ENCODE assay signal across 26 cellular contexts in the genomic region with DNA sequence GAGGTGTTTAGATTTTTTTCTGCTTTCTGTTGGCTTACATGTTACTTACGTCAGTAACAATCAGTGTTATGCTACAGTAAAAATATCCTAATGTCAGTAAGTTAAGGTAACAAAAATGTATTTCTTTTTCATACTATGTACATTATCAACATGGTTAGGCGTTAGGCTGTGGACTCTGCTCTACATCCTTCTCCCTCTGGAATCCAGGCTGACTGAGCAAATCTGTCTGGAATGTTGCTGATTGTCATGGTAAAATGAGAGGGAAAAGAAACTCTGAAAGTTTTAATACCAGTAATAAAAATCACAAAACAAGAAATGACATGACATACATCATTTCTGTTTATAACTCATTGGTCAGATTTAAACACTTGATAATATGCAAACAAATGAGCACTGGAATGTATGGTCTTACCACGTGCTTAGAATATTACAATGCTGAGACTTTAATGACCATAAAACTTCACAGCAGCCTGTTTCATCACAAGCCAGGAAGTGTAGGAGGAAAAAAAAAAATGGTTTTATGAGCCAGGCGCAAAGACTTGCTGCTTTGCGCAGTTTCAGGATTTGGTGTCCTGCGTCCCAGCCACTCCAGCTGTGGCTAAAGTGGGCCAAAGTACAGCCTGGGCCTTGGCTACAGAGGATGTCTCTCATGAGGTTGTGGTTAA.
DNase-seq lines count a peak whose midpoint lies in the region; ATAC-seq, FAIRE-seq and TF ChIP-seq lines count a peak whose summit lies in the region.
"Had no signal": no experiment of that assay in that cellular context is flagged by ENCODE, and none has a peak within 500 bp of the region (broad histone marks: within the 10 kb centered on the region; RNA-seq: fewer than 3 reads in every experiment).

No MANE protein-coding gene starts in this region.

- H3K4me2 ChIP-seq in GM23338 (no peak overlapping the region), hepatocyte (no peak overlapping the region)
- H3K4me2 ChIP-seq: neural progenitor cell had no signal

- no peaks in the 10 kb centered on the region for H3K9me3 Mint-ChIP-seq in GM23338
- H3K9me3 Mint-ChIP-seq: activated naive CD4-positive, alpha-beta T cell treated with anti-CD3 and anti-CD28 coated beads for 36 hours; effector memory CD8-positive, alpha-beta T cell; neural progenitor cell; stimulated activated naive CD8-positive, alpha-beta T cell treated with anti-CD3 and anti-CD28 coated beads, Interleukin-15, Interleukin-2, amounts not matched to agents 100 ng/mL and 50 ng/mL, for 24 hours had no signal

- no peaks in the 10 kb centered on the region for H3K9me2 ChIP-seq in GM23338 (ENCODE audit: insufficient read depth)
- H3K9me2 ChIP-seq in hepatocyte (replicated peaks; ENCODE audit: insufficient read depth): no peaks in the 10 kb centered on the region

- no peak for TF ChIP-seq CTCF in GM23338 (conservative IDR thresholded peaks at IDR 0.05; ENCODE audit: low read depth in 2 of 2)
- TF ChIP-seq CTCF in hepatocyte (IDR thresholded peaks at IDR 0.05; ENCODE audit: poor library complexity): no peak

- no peaks in the 10 kb centered on the region for H3K36me3 Mint-ChIP-seq in GM23338 (ENCODE audit: low read depth)
- H3K36me3 Mint-ChIP-seq: neural progenitor cell had no signal

- peaks cover 2% of the 10 kb centered on the region for H3K27me3 Mint-ChIP-seq in GM23338 (ENCODE audit: insufficient read depth, low read depth, poor library complexity)
- H3K27me3 Mint-ChIP-seq: effector memory CD8-positive, alpha-beta T cell; stimulated activated naive CD8-positive, alpha-beta T cell treated with anti-CD3 and anti-CD28 coated beads, Interleukin-15, Interleukin-2, amounts not matched to agents 100 ng/mL and 50 ng/mL, for 24 hours had no signal

- no peak overlapping the region for H3K4me3 Mint-ChIP-seq in GM23338
- H3K4me3 Mint-ChIP-seq: activated CD8-positive, alpha-beta T cell treated with anti-CD3 and anti-CD28 coated beads, Interleukin-2, amount 10 ng/mL, durations not matched to agents 7 days and 5 days; activated naive CD4-positive, alpha-beta T cell treated with anti-CD3 and anti-CD28 coated beads for 36 hours; effector memory CD8-positive, alpha-beta T cell; immature natural killer cell; neural progenitor cell; stimulated activated naive CD8-positive, alpha-beta T cell treated with anti-CD3 and anti-CD28 coated beads, Interleukin-15, Interleukin-2, amounts not matched to agents 100 ng/mL and 50 ng/mL, for 24 hours had no signal

- H3K9me3 ChIP-seq in NT2/D1 (ENCODE audit: insufficient read depth, low read length) (no peaks in the 10 kb centered on the region), hepatocyte (ENCODE audit: low read depth) (no peaks in the 10 kb centered on the region)

- H3K9ac ChIP-seq in NT2/D1 (ENCODE audit: insufficient read length, low read depth): no peak overlapping the region
- H3K9ac ChIP-seq: neural progenitor cell had no signal

- H3K4me1 ChIP-seq in GM23338 (ENCODE audit: insufficient read depth) (no peaks in the 10 kb centered on the region), NT2/D1 (ENCODE audit: insufficient read depth, insufficient read length) (no peaks in the 10 kb centered on the region), hepatocyte (ENCODE audit: insufficient read depth) (no peaks in the 10 kb centered on the region)
- H3K4me1 ChIP-seq: neural progenitor cell had no signal

- H3K36me3 ChIP-seq in GM23338 (ENCODE audit: insufficient read depth) (no peaks in the 10 kb centered on the region), NT2/D1 (ENCODE audit: insufficient read depth, insufficient read length, low read length) (no peaks in the 10 kb centered on the region), hepatocyte (replicated peaks; ENCODE audit: insufficient read depth, low read depth) (no peaks in the 10 kb centered on the region)
- H3K36me3 ChIP-seq: neural progenitor cell had no signal

- ATAC-seq in GM23338: no peak; the same call in 2 of the 3 replicates
- ATAC-seq: activated CD4-positive, CD25-positive, alpha-beta regulatory T cell treated with anti-CD3 and anti-CD28 coated beads, Interleukin-2, amount 50 U/mL, for 24 hours; activated CD8-positive, alpha-beta T cell treated with anti-CD3 and anti-CD28 coated beads, Interleukin-2, amount 10 ng/mL, durations not matched to agents 7 days and 5 days; effector memory CD8-positive, alpha-beta T cell had no signal

- no peaks in the 10 kb centered on the region for H4K20me1 ChIP-seq in GM23338 (replicated peaks; ENCODE audit: insufficient read depth)
- H4K20me1 ChIP-seq in hepatocyte (ENCODE audit: insufficient read depth, poor library complexity, severe bottlenecking): no peaks in the 10 kb centered on the region

- H2AFZ ChIP-seq in GM23338 (no peak overlapping the region), hepatocyte (no peak overlapping the region)
- H2AFZ ChIP-seq: neural progenitor cell had no signal

- H3K27me3 ChIP-seq in GM23338 (ENCODE audit: insufficient read depth) (no peaks in the 10 kb centered on the region), NT2/D1 (ENCODE audit: insufficient read depth, insufficient read length) (no peaks in the 10 kb centered on the region), hepatocyte (no peaks in the 10 kb centered on the region)
- H3K27me3 ChIP-seq: neural progenitor cell had no signal

- H3K4me3 ChIP-seq in GM23338: no peak overlapping the region
- no peak overlapping the region for H3K4me3 ChIP-seq in NT2/D1 (ENCODE audit: insufficient read length, low read depth)
- H3K4me3 ChIP-seq in hepatocyte: no peak overlapping the region
- H3K4me3 ChIP-seq: neural progenitor cell had no signal

- peaks cover 4% of the 10 kb centered on the region; the same call in 1 of the 3 replicates for H3K4me1 Mint-ChIP-seq in GM23338
- H3K4me1 Mint-ChIP-seq: immature natural killer cell, neural progenitor cell had no signal

- DNase-seq in GM23338 (ENCODE audit: low spot score): peak; percentile 33
- peak; percentile 9 for DNase-seq in NT2/D1 (ENCODE audit: low read depth, low spot score)
- peak; percentile 32 for DNase-seq in hepatocyte (ENCODE audit: low spot score)
- DNase-seq in urothelium cell line (ENCODE audit: low spot score): peak; percentile 15
- no peak for DNase-seq in NCI-H1417 treated with DMSO at 0.1 percent for 48 hours (lab: John Stamatoyannopoulos, UW)
- no peak for DNase-seq in NCI-H2171 treated with DMSO at 0.1 percent for 48 hours (lab: John Stamatoyannopoulos, UW)
- no peak for DNase-seq in NCI-H345 treated with DMSO at 0.1 percent for 48 hours (lab: John Stamatoyannopoulos, UW; ENCODE audit: unreplicated experiment)
- DNase-seq: activated CD8-positive, alpha-beta T cell treated with anti-CD3 and anti-CD28 coated beads, Interleukin-2, amount 10 ng/mL, durations not matched to agents 7 days and 5 days; activated naive CD4-positive, alpha-beta T cell treated with anti-CD3 and anti-CD28 coated beads for 36 hours; activated T-cell treated with anti-CD3 and anti-CD28 coated beads, Interleukin-2, amount 50 U/mL, for 1 hour; AML-193; aorta; cerebellar nuclear complex; COR-L47; effector memory CD8-positive, alpha-beta T cell; glutamatergic neuron; immature natural killer cell; NCI-H1092; NCI-H2081 treated with DMSO at 0.1 percent for 48 hours; NCI-H510A treated with DMSO at 0.1 percent for 48 hours; small intestine; stimulated activated CD4-positive, alpha-beta T cell treated with anti-CD3 and anti-CD28 coated beads, Interleukin-2, amount 100 ng/mL, for 48 hours; T-helper 9 cell had no signal

- WGBS in hepatocyte (ENCODE audit: low lambda C conversion rate, missing lambda C conversion rate): 71% methylated on average over 6 of the region's 6 CpGs

- H3K27ac ChIP-seq in GM23338 (ENCODE audit: low read depth): no peak overlapping the region
- H3K27ac ChIP-seq in hepatocyte: peak overlapping the region; percentile 76
- H3K27ac ChIP-seq: neural progenitor cell had no signal

- H3K27ac Mint-ChIP-seq in GM23338: peak overlapping the region; percentile 38; the same call in 1 of the 2 replicates
- H3K27ac Mint-ChIP-seq: activated CD8-positive, alpha-beta T cell treated with anti-CD3 and anti-CD28 coated beads, Interleukin-2, amount 10 ng/mL, durations not matched to agents 7 days and 5 days; activated naive CD4-positive, alpha-beta T cell treated with anti-CD3 and anti-CD28 coated beads for 36 hours; effector memory CD8-positive, alpha-beta T cell; immature natural killer cell; neural progenitor cell; stimulated activated naive CD8-positive, alpha-beta T cell treated with anti-CD3 and anti-CD28 coated beads, Interleukin-15, Interleukin-2, amounts not matched to agents 100 ng/mL and 50 ng/mL, for 24 hours had no signal

- no peaks in the 10 kb centered on the region for H3F3A ChIP-seq in GM23338 (replicated peaks; ENCODE audit: low read depth)

- FAIRE-seq in urothelium cell line (lab: Jason Lieb, UNC): no peak
- FAIRE-seq: small intestine had no signal

- H3K79me2 ChIP-seq in GM23338 (replicated peaks; ENCODE audit: insufficient read depth): no peaks in the 10 kb centered on the region
- H3K79me2 ChIP-seq in hepatocyte: no peaks in the 10 kb centered on the region

TF ChIP-seq in GM23338, 12 proteins besides CTCF, POLR2A, EP300 and RAD21:
- TF ChIP-seq ZNF114 (CRISPR knock-in tag; IDR thresholded peaks at IDR 0.05): no peak
- no peak for TF ChIP-seq EZH2 (IDR thresholded peaks at IDR 0.05; ENCODE audit: low read depth, unreplicated experiment)
TF ChIP-seq in GM23338: peak in this region for 0.

Comparison
In these comparisons a context has a peak if more than half of its experiments do, and no peak if none do; other contexts are left out.
1. DNase-seq: peak in GM23338 (single experiment), NT2/D1 (single experiment), hepatocyte (single experiment) and urothelium cell line (single experiment); none in NCI-H1417 treated with DMSO at 0.1 percent for 48 hours (single experiment), NCI-H2171 treated with DMSO at 0.1 percent for 48 hours (single experiment) and NCI-H345 treated with DMSO at 0.1 percent for 48 hours (single experiment).